20 cellular contexts compared by ENCODE assay signal in the genomic region with DNA sequence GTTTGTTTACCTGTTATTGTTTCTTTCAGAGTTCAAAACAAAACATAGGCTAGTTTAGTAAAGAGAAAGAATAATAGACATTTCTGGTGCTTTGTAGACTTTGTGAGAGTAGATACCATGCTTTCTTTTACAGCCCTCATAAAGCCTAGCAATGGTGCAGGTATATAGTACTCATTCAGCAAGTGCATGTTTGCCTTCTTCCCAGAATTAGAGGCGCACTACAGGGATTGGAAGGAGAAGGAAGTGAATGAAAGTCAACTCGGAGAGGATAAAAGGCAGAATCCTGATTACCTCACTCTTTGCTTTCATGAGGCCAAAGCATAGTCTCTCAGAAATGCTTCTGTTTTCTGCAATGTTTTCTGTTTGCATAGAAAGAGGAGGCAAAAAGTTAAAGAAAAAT. TPM values are rescaled to one million over a fixed set of nuclear protein-coding genes. Genes with fewer than 3 reads are reported as not detected.
"Had no signal": no experiment of that assay in that cellular context is flagged by ENCODE, and none has a peak within 500 bp of the region (broad histone marks: within the 10 kb centered on the region; RNA-seq: fewer than 3 reads in every experiment).

No MANE protein-coding gene starts in this region.

- H3K4me1 Mint-ChIP-seq: memory B cell; mesothelial cell of epicardium; nephron; stimulated activated effector memory CD8-positive, alpha-beta T cell treated with anti-CD3 and anti-CD28 coated beads, Interleukin-12 subunit alpha, Interleukin-12 subunit beta, amount 100 ng/mL, for 72 hours had no signal

- H3K27ac ChIP-seq: cardiac muscle cell, coronary artery, left ventricle myocardium inferior, lower lobe of right lung, tibial artery had no signal

- DNase-seq: cerebellar nuclear complex; effector CD4-positive, alpha-beta T cell; endodermal cell; erythroblast; foreskin melanocyte; head of caudate nucleus; left ventricle myocardium inferior; lower lobe of right lung; naive B cell; right cardiac atrium; stimulated activated CD4-positive, alpha-beta T cell treated with anti-CD3 and anti-CD28 coated beads, Interleukin-4, amount 100 ng/mL, for 1 hour; stimulated activated CD8-positive, alpha-beta memory T cell treated with anti-CD3 and anti-CD28 coated beads, Interleukin-4, amount 100 ng/mL, for 48 hours; tibial artery had no signal

- H3K9me3 Mint-ChIP-seq: endodermal cell; memory B cell; mesothelial cell of epicardium; naive B cell; nephron; stimulated activated effector memory CD8-positive, alpha-beta T cell treated with anti-CD3 and anti-CD28 coated beads, Interleukin-12 subunit alpha, Interleukin-12 subunit beta, amount 100 ng/mL, for 72 hours; stimulated activated naive CD8-positive, alpha-beta T cell treated with anti-CD3 and anti-CD28 coated beads, Interleukin-15, Interleukin-2, amounts not matched to agents 100 ng/mL and 50 ng/mL, for 24 hours had no signal

- H3K4me3 ChIP-seq: cardiac muscle cell, coronary artery, left ventricle myocardium inferior, lower lobe of right lung, tibial artery had no signal

- H3K4me3 Mint-ChIP-seq: endodermal cell; memory B cell; mesothelial cell of epicardium; naive B cell; nephron; stimulated activated effector memory CD8-positive, alpha-beta T cell treated with anti-CD3 and anti-CD28 coated beads, Interleukin-12 subunit alpha, Interleukin-12 subunit beta, amount 100 ng/mL, for 72 hours; stimulated activated naive CD8-positive, alpha-beta T cell treated with anti-CD3 and anti-CD28 coated beads, Interleukin-15, Interleukin-2, amounts not matched to agents 100 ng/mL and 50 ng/mL, for 24 hours had no signal

- H3K27me3 ChIP-seq: cardiac muscle cell, tibial artery had no signal

- ATAC-seq: lower lobe of right lung; right cardiac atrium; stimulated activated effector memory CD8-positive, alpha-beta T cell treated with anti-CD3 and anti-CD28 coated beads, Interleukin-12 subunit alpha, Interleukin-12 subunit beta, amount 100 ng/mL, for 72 hours had no signal

- H3K27me3 Mint-ChIP-seq: memory B cell; naive B cell; stimulated activated naive CD8-positive, alpha-beta T cell treated with anti-CD3 and anti-CD28 coated beads, Interleukin-15, Interleukin-2, amounts not matched to agents 100 ng/mL and 50 ng/mL, for 24 hours had no signal

- H3K9me3 ChIP-seq: left ventricle myocardium inferior, lower lobe of right lung, tibial artery had no signal

- H3K4me1 ChIP-seq: left ventricle myocardium inferior, lower lobe of right lung, tibial artery had no signal

- H3K27ac Mint-ChIP-seq: endodermal cell; memory B cell; mesothelial cell of epicardium; naive B cell; nephron; stimulated activated effector memory CD8-positive, alpha-beta T cell treated with anti-CD3 and anti-CD28 coated beads, Interleukin-12 subunit alpha, Interleukin-12 subunit beta, amount 100 ng/mL, for 72 hours; stimulated activated naive CD8-positive, alpha-beta T cell treated with anti-CD3 and anti-CD28 coated beads, Interleukin-15, Interleukin-2, amounts not matched to agents 100 ng/mL and 50 ng/mL, for 24 hours had no signal

RNA-seq across cellular contexts. Expression of gene FHDC1, which starts 43.1 kb away (rescaled TPM):
- polyA plus RNA-seq: cardiac muscle cell had no signal
